13 cellular contexts compared by ENCODE assay signal in genomic region chr15:44676676-44677075, GRCh38. TPM values are rescaled to one million over a fixed set of nuclear protein-coding genes. Genes with fewer than 3 reads are reported as not detected.
DNase-seq lines count a peak whose midpoint lies in the region; ATAC-seq and TF ChIP-seq lines count a peak whose summit lies in the region.
"Had no signal": no experiment of that assay in that cellular context is flagged by ENCODE, and none has a peak within 500 bp of the region (broad histone marks: within the 10 kb centered on the region; RNA-seq: fewer than 3 reads in every experiment).

No MANE protein-coding gene starts in this region.

- no peak for ATAC-seq in CD4-positive, CD25-positive, alpha-beta regulatory T cell (ENCODE audit: low read depth in 2 of 2)
- peak; percentile 50 for ATAC-seq in left lung
- ATAC-seq in GM19351 (IDR thresholded peaks at IDR 0.05; ENCODE audit: unreplicated experiment) = no peak

- peak in 1 of 3 donors; percentile 69 for DNase-seq in CD4-positive, CD25-positive, alpha-beta regulatory T cell
- DNase-seq in activated CD4-positive, alpha-beta T cell treated with anti-CD3 and anti-CD28 coated beads, Interleukin-2, amount 10 ng/mL, durations not matched to agents 7 days and 5 days = peak; percentile 42
- DNase-seq in left lung = no peak
- no peak for DNase-seq in superior temporal gyrus (ENCODE audit: extremely low spot score)
- DNase-seq in DMS114 treated with DMSO at 0.1 percent for 48 hours (lab: John Stamatoyannopoulos, UW; ENCODE audit: unreplicated experiment) = no peak
- DNase-seq in inferior parietal cortex (ENCODE audit: extremely low spot score) = no peak
- DNase-seq: erythroblast, NCI-H446 treated with DMSO at 0.1 percent for 48 hours had no signal

- peak overlapping the region; percentile 70 to 92 (median 78) for H3K4me3 Mint-ChIP-seq in CD4-positive, CD25-positive, alpha-beta regulatory T cell
- peak overlapping the region; percentile 53 for H3K4me3 Mint-ChIP-seq in activated CD4-positive, alpha-beta T cell treated with anti-CD3 and anti-CD28 coated beads, Interleukin-2, amount 10 ng/mL, durations not matched to agents 7 days and 5 days
- H3K4me3 Mint-ChIP-seq: neural crest cell had no signal

- H3K9me3 ChIP-seq in CD4-positive, CD25-positive, alpha-beta regulatory T cell (ENCODE audit: control insufficient read depth in 2 of 2, low read length in 2 of 2) = no peaks in the 10 kb centered on the region
- no peaks in the 10 kb centered on the region for H3K9me3 ChIP-seq in left lung
- H3K9me3 ChIP-seq: breast epithelium, HAP-1 had no signal

- H3K27me3 ChIP-seq in CD4-positive, CD25-positive, alpha-beta regulatory T cell (ENCODE audit: control insufficient read depth, insufficient read depth, low read length) = no peaks in the 10 kb centered on the region
- H3K27me3 ChIP-seq in left lung = no peaks in the 10 kb centered on the region
- H3K27me3 ChIP-seq: breast epithelium had no signal

- peak overlapping the region; percentile 65 for H3K4me3 ChIP-seq in CD4-positive, CD25-positive, alpha-beta regulatory T cell (ENCODE audit: low read depth, low read length)
- H3K4me3 ChIP-seq in left lung = no peak overlapping the region
- H3K4me3 ChIP-seq: breast epithelium, HAP-1 had no signal

- TF ChIP-seq POLR2A in GM18951 (IDR thresholded peaks at IDR 0.05; ENCODE audit: extremely low read depth, insufficient read depth, insufficient read length) = peak; percentile 30

- no peak for TF ChIP-seq CTCF in left lung (IDR thresholded peaks at IDR 0.05)

- in situ Hi-C loops in GM18951 (cut with MboI; ENCODE audit: low sequenced_read_pairs, unreplicated experiment) = no loop called here

- peaks cover 97% of the 10 kb centered on the region for H3K4me1 ChIP-seq in CD4-positive, CD25-positive, alpha-beta regulatory T cell (ENCODE audit: control insufficient read depth, insufficient read depth, low read length, poor library complexity, severe bottlenecking)
- no peaks in the 10 kb centered on the region for H3K4me1 ChIP-seq in left lung
- H3K4me1 ChIP-seq: breast epithelium, HAP-1 had no signal

- H3K27ac ChIP-seq in CD4-positive, CD25-positive, alpha-beta regulatory T cell (ENCODE audit: insufficient read depth, low read length, poor library complexity, severe bottlenecking) = peak overlapping the region; percentile 81
- peak overlapping the region in 1 of 2 donors; percentile 28 for H3K27ac ChIP-seq in left lung
- H3K27ac ChIP-seq: breast epithelium had no signal

- H3K36me3 ChIP-seq in CD4-positive, CD25-positive, alpha-beta regulatory T cell (ENCODE audit: control insufficient read depth, insufficient read depth, low read length) = no peaks in the 10 kb centered on the region
- H3K36me3 ChIP-seq in left lung = no peaks in the 10 kb centered on the region
- H3K36me3 ChIP-seq: breast epithelium, HAP-1 had no signal

- H3K27me3 Mint-ChIP-seq in CD4-positive, CD25-positive, alpha-beta regulatory T cell = no peaks in the 10 kb centered on the region
- H3K27me3 Mint-ChIP-seq in activated CD4-positive, alpha-beta T cell treated with anti-CD3 and anti-CD28 coated beads, Interleukin-2, amount 10 ng/mL, durations not matched to agents 7 days and 5 days = no peaks in the 10 kb centered on the region

- H3K4me1 Mint-ChIP-seq in CD4-positive, CD25-positive, alpha-beta regulatory T cell = peaks cover 48 to 92% (median 72%) of the 10 kb centered on the region in 4 donors
- H3K4me1 Mint-ChIP-seq in activated CD4-positive, alpha-beta T cell treated with anti-CD3 and anti-CD28 coated beads, Interleukin-2, amount 10 ng/mL, durations not matched to agents 7 days and 5 days = peaks cover 84% of the 10 kb centered on the region
- H3K4me1 Mint-ChIP-seq: neural crest cell had no signal

- POLR2A ChIA-PET in activated CD4-positive, alpha-beta T cell treated with anti-CD3 and anti-CD28 coated beads, Interleukin-2, amount 10 ng/mL, durations not matched to agents 7 days and 5 days (lab: Charles Lee) = interaction anchor here (0.6 to 2.0 kb wide), 5 partner anchors 13 to 880 kb away, joined by 3 to 34 read pairs (median 3); partner anchors contain the start of genes B2M, PATL2 and SPG11

- H3K27ac Mint-ChIP-seq in CD4-positive, CD25-positive, alpha-beta regulatory T cell = peak overlapping the region; percentile 93 to 98 (median 97)
- peak overlapping the region; percentile 90 for H3K27ac Mint-ChIP-seq in activated CD4-positive, alpha-beta T cell treated with anti-CD3 and anti-CD28 coated beads, Interleukin-2, amount 10 ng/mL, durations not matched to agents 7 days and 5 days

- peaks cover 18% of the 10 kb centered on the region for H3K36me3 Mint-ChIP-seq in CD4-positive, CD25-positive, alpha-beta regulatory T cell
- peaks cover 54% of the 10 kb centered on the region for H3K36me3 Mint-ChIP-seq in activated CD4-positive, alpha-beta T cell treated with anti-CD3 and anti-CD28 coated beads, Interleukin-2, amount 10 ng/mL, durations not matched to agents 7 days and 5 days (ENCODE audit: low read depth)

- H3K9me3 Mint-ChIP-seq in CD4-positive, CD25-positive, alpha-beta regulatory T cell = peaks cover 0 to 8% (median 3%) of the 10 kb centered on the region in 7 donors
- peaks cover 18% of the 10 kb centered on the region for H3K9me3 Mint-ChIP-seq in activated CD4-positive, alpha-beta T cell treated with anti-CD3 and anti-CD28 coated beads, Interleukin-2, amount 10 ng/mL, durations not matched to agents 7 days and 5 days
- H3K9me3 Mint-ChIP-seq: neural crest cell had no signal

- intact Hi-C loops in left lung (cut with DNase I) = no loop called here

- CTCF ChIA-PET in activated CD4-positive, alpha-beta T cell treated with anti-CD3 and anti-CD28 coated beads, Interleukin-2, amount 10 ng/mL, durations not matched to agents 7 days and 5 days (lab: Charles Lee) = interaction anchor here (0.5 to 3.0 kb wide), 11 partner anchors 10 to 62 kb away, joined by 3 to 33 read pairs (median 4); partner anchors contain the start of genes B2M, PATL2 and SPG11

RNA-seq across cellular contexts. Expression of gene SPG11, which starts 13.2 kb away (rescaled TPM):
- total RNA-seq in CD4-positive, CD25-positive, alpha-beta regulatory T cell = 71.5 TPM
- polyA plus RNA-seq in CD4-positive, CD25-positive, alpha-beta regulatory T cell = 10 to 100 TPM; 21.6 to 27.7 (median 24.6) TPM
- 10 to 100 TPM; 69.2 to 77.6 TPM for total RNA-seq in activated CD4-positive, alpha-beta T cell treated with anti-CD3 and anti-CD28 coated beads, Interleukin-2, amount 10 ng/mL, durations not matched to agents 7 days and 5 days
- total RNA-seq in left lung = 10 to 100 TPM; 72.6 to 92.5 TPM

RNA-seq across cellular contexts. Expression of gene PATL2, which starts 34.4 kb away (rescaled TPM):
- 44.1 TPM for total RNA-seq in CD4-positive, CD25-positive, alpha-beta regulatory T cell
- 10 to 100 TPM in 2 of 4 donors, 1 to 10 TPM in 2; 7.8 to 20.6 (median 12.8) TPM for polyA plus RNA-seq in CD4-positive, CD25-positive, alpha-beta regulatory T cell
- total RNA-seq in activated CD4-positive, alpha-beta T cell treated with anti-CD3 and anti-CD28 coated beads, Interleukin-2, amount 10 ng/mL, durations not matched to agents 7 days and 5 days = 10 to 100 TPM; 15.9 to 20.5 TPM
- total RNA-seq in left lung = 1 to 10 TPM; 1.7 to 3.8 TPM

RNA-seq across cellular contexts. Expression of gene B2M, which starts 34.6 kb away (rescaled TPM):
- 7,793 TPM for total RNA-seq in CD4-positive, CD25-positive, alpha-beta regulatory T cell
- polyA plus RNA-seq in CD4-positive, CD25-positive, alpha-beta regulatory T cell = over 10,000 TPM; 37,989 to 53,417 (median 43,977) TPM
- total RNA-seq in activated CD4-positive, alpha-beta T cell treated with anti-CD3 and anti-CD28 coated beads, Interleukin-2, amount 10 ng/mL, durations not matched to agents 7 days and 5 days = over 10,000 TPM in 1 of 2 experiments, 1,000 to 10,000 TPM in 1; 9,253 to 11,726 TPM
- total RNA-seq in left lung = 1,000 to 10,000 TPM; 4,127 to 5,072 TPM

RNA-seq across cellular contexts. Expression of gene TRIM69, which starts 59.7 kb away (rescaled TPM):
- 50.5 TPM for total RNA-seq in CD4-positive, CD25-positive, alpha-beta regulatory T cell
- polyA plus RNA-seq in CD4-positive, CD25-positive, alpha-beta regulatory T cell = 10 to 100 TPM; 38.1 to 61.5 (median 55.7) TPM
- 10 to 100 TPM; 67.9 to 70.2 TPM for total RNA-seq in activated CD4-positive, alpha-beta T cell treated with anti-CD3 and anti-CD28 coated beads, Interleukin-2, amount 10 ng/mL, durations not matched to agents 7 days and 5 days
- total RNA-seq in left lung = 10 to 100 TPM; 26.6 to 30.8 TPM
